ENCODE assay signal across 1 cellular context in genomic region chr12:123991402-123991951, GRCh38.
TF ChIP-seq lines count a peak whose summit lies in the region.

No MANE protein-coding gene starts in this region.

TF ChIP-seq in HEK293, 187 proteins besides CTCF, POLR2A, EP300 and RAD21 (continued from another document):
- TF ChIP-seq FEZF1 (tag by site-specific recombination; IDR thresholded peaks at IDR 0.05) (no peak; the same call in none of the 2 replicates), HIC1 (tag by site-specific recombination; IDR thresholded peaks at IDR 0.05) (peak; percentile 60), ZNF670 (tag by site-specific recombination; IDR thresholded peaks at IDR 0.05; ENCODE audit: low read depth) (no peak), ZNF777 (tag by site-specific recombination; IDR thresholded peaks at IDR 0.05; ENCODE audit: borderline replicate concordance) (no peak), ZNF391 (tag by site-specific recombination; IDR thresholded peaks at IDR 0.05; ENCODE audit: borderline replicate concordance, low read depth) (no peak), HOXA7 (CRISPR knock-in tag; IDR thresholded peaks at IDR 0.05; ENCODE audit: borderline replicate concordance) (no peak), ZNF169 (tag by site-specific recombination; IDR thresholded peaks at IDR 0.05) (no peak), ZNF658 (tag by site-specific recombination; IDR thresholded peaks at IDR 0.05) (no peak), ZNF792 (tag by site-specific recombination; IDR thresholded peaks at IDR 0.05) (no peak), ZFHX2 (tag by site-specific recombination; conservative IDR thresholded peaks at IDR 0.05) (no peak), ZNF18 (tag by site-specific recombination; IDR thresholded peaks at IDR 0.05) (no peak), EGR2 (tag by site-specific recombination; IDR thresholded peaks at IDR 0.05; ENCODE audit: low read depth) (no peak)
- TF ChIP-seq, protein P1, sequence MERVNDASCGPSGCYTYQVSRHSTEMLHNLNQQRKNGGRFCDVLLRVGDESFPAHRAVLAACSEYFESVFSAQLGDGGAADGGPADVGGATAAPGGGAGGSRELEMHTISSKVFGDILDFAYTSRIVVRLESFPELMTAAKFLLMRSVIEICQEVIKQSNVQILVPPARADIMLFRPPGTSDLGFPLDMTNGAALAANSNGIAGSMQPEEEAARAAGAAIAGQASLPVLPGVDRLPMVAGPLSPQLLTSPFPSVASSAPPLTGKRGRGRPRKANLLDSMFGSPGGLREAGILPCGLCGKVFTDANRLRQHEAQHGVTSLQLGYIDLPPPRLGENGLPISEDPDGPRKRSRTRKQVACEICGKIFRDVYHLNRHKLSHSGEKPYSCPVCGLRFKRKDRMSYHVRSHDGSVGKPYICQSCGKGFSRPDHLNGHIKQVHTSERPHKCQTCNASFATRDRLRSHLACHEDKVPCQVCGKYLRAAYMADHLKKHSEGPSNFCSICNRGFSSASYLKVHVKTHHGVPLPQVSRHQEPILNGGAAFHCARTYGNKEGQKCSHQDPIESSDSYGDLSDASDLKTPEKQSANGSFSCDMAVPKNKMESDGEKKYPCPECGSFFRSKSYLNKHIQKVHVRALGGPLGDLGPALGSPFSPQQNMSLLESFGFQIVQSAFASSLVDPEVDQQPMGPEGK (tag by site-specific recombination; IDR thresholded peaks at IDR 0.05), result no peak
- TF ChIP-seq, protein P2, sequence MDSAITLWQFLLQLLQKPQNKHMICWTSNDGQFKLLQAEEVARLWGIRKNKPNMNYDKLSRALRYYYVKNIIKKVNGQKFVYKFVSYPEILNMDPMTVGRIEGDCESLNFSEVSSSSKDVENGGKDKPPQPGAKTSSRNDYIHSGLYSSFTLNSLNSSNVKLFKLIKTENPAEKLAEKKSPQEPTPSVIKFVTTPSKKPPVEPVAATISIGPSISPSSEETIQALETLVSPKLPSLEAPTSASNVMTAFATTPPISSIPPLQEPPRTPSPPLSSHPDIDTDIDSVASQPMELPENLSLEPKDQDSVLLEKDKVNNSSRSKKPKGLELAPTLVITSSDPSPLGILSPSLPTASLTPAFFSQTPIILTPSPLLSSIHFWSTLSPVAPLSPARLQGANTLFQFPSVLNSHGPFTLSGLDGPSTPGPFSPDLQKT (IDR thresholded peaks at IDR 0.05; ENCODE audit: borderline replicate concordance, low read depth, low read length), result no peak
